29 cellular contexts compared by ENCODE assay signal in the genomic region with DNA sequence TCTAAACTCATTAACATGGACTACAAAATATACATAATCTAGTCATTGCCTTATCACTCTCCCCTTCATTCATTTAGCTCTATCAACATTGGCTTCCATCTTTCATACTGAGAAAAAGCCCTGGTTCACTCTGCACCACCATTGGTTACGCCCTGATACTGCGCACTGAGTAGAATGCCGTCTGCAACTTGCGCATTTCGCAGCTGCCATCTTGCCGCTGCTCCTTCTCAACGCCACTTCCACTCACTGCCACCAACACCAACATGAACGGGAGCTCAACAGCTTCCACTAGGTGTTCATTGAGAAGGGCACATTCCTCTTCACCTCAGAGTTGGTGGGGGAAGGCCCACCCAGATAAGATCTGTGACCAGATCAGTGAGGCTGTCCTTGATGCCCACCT.
"Had no signal": no experiment of that assay in that cellular context is flagged by ENCODE, and none has a peak within 500 bp of the region (broad histone marks: within the 10 kb centered on the region; RNA-seq: fewer than 3 reads in every experiment).

No MANE protein-coding gene starts in this region.

- H3K27me3 ChIP-seq: ascending aorta, cardiac muscle cell had no signal

- H3K4me3 ChIP-seq: ascending aorta, cardiac muscle cell had no signal

- H3K36me3 ChIP-seq: cardiac muscle cell had no signal

- H3K4me1 ChIP-seq: ascending aorta had no signal

- FAIRE-seq: TTC549 had no signal

- DNase-seq: activated B cell treated with CpG ODN at 0.5 μM for 24 hours; activated CD4-positive, alpha-beta memory T cell treated with anti-CD3 and anti-CD28 coated beads, Interleukin-2, amount 10 ng/mL, durations not matched to agents 7 days and 5 days; activated CD4-positive, alpha-beta T cell treated with anti-CD3 and anti-CD28 coated beads for 4 hours; activated CD4-positive, alpha-beta T cell treated with anti-CD3 and anti-CD28 coated beads, Interleukin-2, amount 10 ng/mL, durations not matched to agents 7 days and 5 days; activated CD4-positive, alpha-beta T cell treated with anti-CD3 and anti-CD28 coated beads, Interleukin-2, amount 50 U/mL, for 48 hours; activated CD4-positive, CD25-positive, alpha-beta regulatory T cell treated with anti-CD3 and anti-CD28 coated beads, Interleukin-2, amount 50 U/mL, for 72 hours; activated CD8-positive, alpha-beta memory T cell treated with anti-CD3 and anti-CD28 coated beads for 24 hours; activated CD8-positive, alpha-beta memory T cell treated with anti-CD3 and anti-CD28 coated beads, Interleukin-2, amount 10 ng/mL, durations not matched to agents 7 days and 5 days; activated CD8-positive, alpha-beta memory T cell treated with anti-CD3 and anti-CD28 coated beads, Interleukin-2, amount 50 U/mL, for 48 hours; activated CD8-positive, alpha-beta T cell treated with anti-CD3 and anti-CD28 coated beads, Interleukin-2, amount 10 ng/mL, durations not matched to agents 7 days and 5 days; activated effector memory CD4-positive, alpha-beta T cell treated with Interleukin-2 at 50 U/mL for 16 hours; activated gamma-delta T cell; activated naive CD4-positive, alpha-beta T cell treated with anti-CD3 and anti-CD28 coated beads, Interleukin-2, amount 10 ng/mL, durations not matched to agents 7 days and 5 days; activated naive CD4-positive, alpha-beta T cell treated with Interleukin-2 at 50 U/mL for 16 hours; activated naive CD8-positive, alpha-beta T cell treated with anti-CD3 and anti-CD28 coated beads, Interleukin-2, amount 10 ng/mL, durations not matched to agents 7 days and 5 days; activated naive CD8-positive, alpha-beta T cell treated with anti-CD3 and anti-CD28 coated beads, Interleukin-2, amount 50 U/mL, for 24 hours; activated T-cell treated with anti-CD3 and anti-CD28 coated beads, Interleukin-2, amount 50 U/mL, for 24 hours; activated T-cell treated with anti-CD3 and anti-CD28 coated beads, Interleukin-2, amount 50 U/mL, for 48 hours; amygdala; anterior cingulate cortex; caudate nucleus; cerebellar nuclear complex; T-helper 1 cell; T-helper 2 cell; T-helper 9 cell had no signal

- H3K9me3 ChIP-seq: ascending aorta had no signal

- ATAC-seq: activated CD8-positive, alpha-beta memory T cell treated with anti-CD3 and anti-CD28 coated beads, Interleukin-2, amount 10 ng/mL, durations not matched to agents 7 days and 5 days; activated CD8-positive, alpha-beta T cell treated with anti-CD3 and anti-CD28 coated beads, Interleukin-2, amount 10 ng/mL, durations not matched to agents 7 days and 5 days; activated naive CD8-positive, alpha-beta T cell treated with anti-CD3 and anti-CD28 coated beads, Interleukin-2, amount 50 U/mL, for 24 hours had no signal

- H3K27ac ChIP-seq: ascending aorta, cardiac muscle cell, VCaP had no signal
